Comparison of ENCODE assay signal across 19 cellular contexts in the genomic region with DNA sequence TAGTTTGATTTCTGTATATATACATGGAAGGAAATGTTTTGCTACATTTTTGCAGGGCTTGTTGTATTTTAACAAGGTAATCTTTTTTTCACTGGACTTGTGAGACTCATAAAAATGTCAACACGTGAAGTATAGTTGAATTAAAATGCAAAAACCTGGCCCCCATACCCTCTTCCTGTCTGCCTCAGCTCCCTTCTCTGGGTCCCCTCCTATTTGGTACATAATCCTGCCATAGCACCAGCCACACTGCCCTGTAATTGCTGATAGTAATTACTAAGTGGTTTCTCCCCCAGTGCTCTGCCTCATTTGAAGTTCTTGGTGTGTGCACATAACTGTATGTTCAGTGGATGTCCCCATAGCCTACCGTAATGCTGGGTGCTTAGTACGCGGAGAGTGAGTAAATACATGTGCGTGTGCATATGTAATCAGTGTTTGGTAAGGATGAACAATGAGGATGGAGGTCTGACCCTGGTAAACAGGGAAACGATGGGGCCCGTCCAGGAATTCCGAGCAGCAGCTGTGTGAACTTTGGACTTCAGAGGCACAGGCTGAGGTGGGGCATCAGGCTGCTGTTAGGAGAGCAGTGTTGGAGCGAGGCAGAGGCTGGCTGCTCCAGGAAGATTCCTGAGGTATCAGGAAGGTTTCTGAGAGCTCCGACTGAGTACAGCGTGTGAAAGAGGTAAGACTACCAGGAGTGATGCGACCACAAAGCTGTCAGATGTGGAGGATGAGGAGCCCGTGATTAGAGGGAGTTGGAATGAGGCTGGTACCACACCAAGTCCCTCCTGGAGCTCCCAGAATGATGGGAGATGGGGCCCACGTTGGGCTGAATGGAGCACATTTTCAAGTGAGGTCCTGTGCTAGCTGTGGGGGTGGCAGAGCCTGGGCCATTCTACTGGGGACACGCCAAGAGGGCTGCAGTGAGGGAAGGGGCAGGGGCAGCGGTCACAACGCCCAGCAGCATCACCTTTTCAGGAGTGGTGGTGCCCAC.
DNase-seq lines count a peak whose midpoint lies in the region; ATAC-seq and TF ChIP-seq lines count a peak whose summit lies in the region.
"Had no signal": no experiment of that assay in that cellular context is flagged by ENCODE, and none has a peak within 500 bp of the region (broad histone marks: within the 10 kb centered on the region; RNA-seq: fewer than 3 reads in every experiment).

No MANE protein-coding gene starts in this region.

- H3K36me3 ChIP-seq in Caco-2 (ENCODE audit: control insufficient read depth, insufficient read depth, low read length) (no peaks in the 10 kb centered on the region; the same call in 1 of the 2 replicates), body of pancreas (replicated peaks in 1 of 2; ENCODE audit: insufficient read depth in 1 of 2, low read depth in 2 of 2) (no peaks in the 10 kb centered on the region)

- DNase-seq in Caco-2, result peak; percentile 86 to 91
- peak; percentile 55 for DNase-seq in LoVo (ENCODE audit: low spot score)
- DNase-seq in body of pancreas, result peak; percentile 51 to 59 (median 58)
- no peak for DNase-seq in nephron progenitor cell
- DNase-seq in activated naive CD8-positive, alpha-beta T cell treated with anti-CD3 and anti-CD28 coated beads, Interleukin-2, amount 50 U/mL, for 24 hours, result no peak
- DNase-seq in inferior parietal cortex (ENCODE audit: extremely low spot score), result no peak
- no peak for DNase-seq in right cardiac atrium
- DNase-seq: activated CD8-positive, alpha-beta T cell treated with anti-CD3 and anti-CD28 coated beads for 36 hours; activated naive CD8-positive, alpha-beta T cell treated with anti-CD3 and anti-CD28 coated beads, Interleukin-2, amount 10 ng/mL, durations not matched to agents 7 days and 5 days; activated T-cell treated with anti-CD3 and anti-CD28 coated beads, Interleukin-2, amount 50 U/mL, for 72 hours; CD8-positive, alpha-beta T cell; central memory CD4-positive, alpha-beta T cell; GDM1; H7; left cardiac atrium; NCI-H2029; NCI-H510A treated with DMSO at 0.1 percent for 48 hours; stimulated activated naive B cell treated with anti-CD40 and anti-IgM and Interleukin-4, amounts not matched to agents 10 μg/mL and 1 μg/mL and 100 μg/mL, for 72 hours had no signal

- H3K4me1 Mint-ChIP-seq in Caco-2 (ENCODE audit: low read depth, unreplicated experiment), result peaks cover 17% of the 10 kb centered on the region
- H3K4me1 Mint-ChIP-seq in nephron progenitor cell, result peaks cover 18% of the 10 kb centered on the region
- H3K4me1 Mint-ChIP-seq in activated naive CD8-positive, alpha-beta T cell treated with anti-CD3 and anti-CD28 coated beads, Interleukin-2, amount 50 U/mL, for 24 hours, result peaks cover 4% of the 10 kb centered on the region
- H3K4me1 Mint-ChIP-seq in stimulated activated memory B cell treated with anti-CD40 and anti-IgM and Interleukin-4, amounts not matched to agents 10 μg/mL and 1 μg/mL and 100 μg/mL, for 72 hours, result peaks cover 5% of the 10 kb centered on the region
- H3K4me1 Mint-ChIP-seq: activated naive CD8-positive, alpha-beta T cell treated with anti-CD3 and anti-CD28 coated beads, Interleukin-2, amount 10 ng/mL, durations not matched to agents 7 days and 5 days had no signal

- TF ChIP-seq CTCF in Caco-2 (IDR thresholded peaks at IDR 0.05; ENCODE audit: insufficient read depth in 1 of 2, low read depth in 1 of 2, low read length in 1 of 2, severe bottlenecking in 1 of 2, unreplicated experiment in 1 of 2) (no peak), body of pancreas (IDR thresholded peaks at IDR 0.05) (no peak), nephron progenitor cell (IDR thresholded peaks at IDR 0.05) (no peak)

- H3K27ac ChIP-seq in body of pancreas, result peak overlapping the region in 3 of 4 donors; percentile 10 to 41 (median 35)
- no peak overlapping the region for H3K27ac ChIP-seq in right cardiac atrium (ENCODE audit: low read length)

- H3K9me3 Mint-ChIP-seq in Caco-2 (ENCODE audit: unreplicated experiment) (peaks cover 7% of the 10 kb centered on the region), nephron progenitor cell (peaks cover 31% of the 10 kb centered on the region)
- peaks cover 4% of the 10 kb centered on the region for H3K9me3 Mint-ChIP-seq in activated naive CD8-positive, alpha-beta T cell treated with anti-CD3 and anti-CD28 coated beads, Interleukin-2, amount 50 U/mL, for 24 hours
- H3K9me3 Mint-ChIP-seq in stimulated activated memory B cell treated with anti-CD40 and anti-IgM and Interleukin-4, amounts not matched to agents 10 μg/mL and 1 μg/mL and 100 μg/mL, for 72 hours, result no peaks in the 10 kb centered on the region
- H3K9me3 Mint-ChIP-seq: activated CD8-positive, alpha-beta T cell treated with anti-CD3 and anti-CD28 coated beads for 36 hours had no signal

- H3K9me3 ChIP-seq in Caco-2 (no peaks in the 10 kb centered on the region; the same call in 1 of the 2 replicates), body of pancreas (no peaks in the 10 kb centered on the region), right cardiac atrium (ENCODE audit: control insufficient read depth, low read length) (no peaks in the 10 kb centered on the region)

- ATAC-seq in body of pancreas (peak; percentile 79), right cardiac atrium (no peak)
- no peak for ATAC-seq in activated naive CD8-positive, alpha-beta T cell treated with anti-CD3 and anti-CD28 coated beads, Interleukin-2, amount 50 U/mL, for 24 hours
- no peak for ATAC-seq in stimulated activated memory B cell treated with anti-CD40 and anti-IgM and Interleukin-4, amounts not matched to agents 10 μg/mL and 1 μg/mL and 100 μg/mL, for 72 hours
- ATAC-seq: activated CD8-positive, alpha-beta T cell treated with anti-CD3 and anti-CD28 coated beads for 36 hours; activated T-cell treated with anti-CD3 and anti-CD28 coated beads, Interleukin-2, amount 50 U/mL, for 72 hours; CD8-positive, alpha-beta T cell; left cardiac atrium; stimulated activated naive B cell treated with anti-CD40 and anti-IgM and Interleukin-4, amounts not matched to agents 10 μg/mL and 1 μg/mL and 100 μg/mL, for 72 hours had no signal

- intact Hi-C loops in Caco-2 (cut with micrococcal nuclease; ENCODE audit: unreplicated experiment), result no loop called here
- intact Hi-C loops in body of pancreas (cut with DNase I), result no loop called here
- intact Hi-C loops in right cardiac atrium (cut with DNase I), result no loop called here

- 39 to 48% methylated on average over 17 of the region's 17 CpGs for WGBS in body of pancreas, 2 donors
- 90% methylated on average over 17 of the region's 17 CpGs for WGBS in right cardiac atrium

- H3K27me3 Mint-ChIP-seq in Caco-2 (ENCODE audit: insufficient read depth, unreplicated experiment), result no peaks in the 10 kb centered on the region
- H3K27me3 Mint-ChIP-seq in nephron progenitor cell (ENCODE audit: low read depth, poor library complexity), result no peaks in the 10 kb centered on the region
- H3K27me3 Mint-ChIP-seq in activated naive CD8-positive, alpha-beta T cell treated with anti-CD3 and anti-CD28 coated beads, Interleukin-2, amount 50 U/mL, for 24 hours, result no peaks in the 10 kb centered on the region
- no peaks in the 10 kb centered on the region for H3K27me3 Mint-ChIP-seq in stimulated activated memory B cell treated with anti-CD40 and anti-IgM and Interleukin-4, amounts not matched to agents 10 μg/mL and 1 μg/mL and 100 μg/mL, for 72 hours
- H3K27me3 Mint-ChIP-seq: activated CD8-positive, alpha-beta T cell treated with anti-CD3 and anti-CD28 coated beads for 36 hours; activated naive CD8-positive, alpha-beta T cell treated with anti-CD3 and anti-CD28 coated beads, Interleukin-2, amount 10 ng/mL, durations not matched to agents 7 days and 5 days; stimulated activated naive B cell treated with anti-CD40 and anti-IgM and Interleukin-4, amounts not matched to agents 10 μg/mL and 1 μg/mL and 100 μg/mL, for 72 hours had no signal

- H3K27ac Mint-ChIP-seq in Caco-2 (ENCODE audit: unreplicated experiment), result peak overlapping the region; percentile 91
- H3K27ac Mint-ChIP-seq in nephron progenitor cell, result peak overlapping the region; percentile 3
- no peak overlapping the region for H3K27ac Mint-ChIP-seq in activated naive CD8-positive, alpha-beta T cell treated with anti-CD3 and anti-CD28 coated beads, Interleukin-2, amount 50 U/mL, for 24 hours
- no peak overlapping the region for H3K27ac Mint-ChIP-seq in stimulated activated memory B cell treated with anti-CD40 and anti-IgM and Interleukin-4, amounts not matched to agents 10 μg/mL and 1 μg/mL and 100 μg/mL, for 72 hours
- H3K27ac Mint-ChIP-seq: activated CD8-positive, alpha-beta T cell treated with anti-CD3 and anti-CD28 coated beads for 36 hours; activated naive CD8-positive, alpha-beta T cell treated with anti-CD3 and anti-CD28 coated beads, Interleukin-2, amount 10 ng/mL, durations not matched to agents 7 days and 5 days; activated T-cell treated with anti-CD3 and anti-CD28 coated beads, Interleukin-2, amount 50 U/mL, for 72 hours; CD8-positive, alpha-beta T cell; stimulated activated naive B cell treated with anti-CD40 and anti-IgM and Interleukin-4, amounts not matched to agents 10 μg/mL and 1 μg/mL and 100 μg/mL, for 72 hours had no signal

- CTCF ChIA-PET in Caco-2 (lab: Charles Lee), result interaction anchor here (0.7 kb wide), 1 partner anchor 354 kb away, joined by 3 read pairs; no protein-coding TSS in a partner anchor

- H3K36me3 Mint-ChIP-seq in Caco-2 (ENCODE audit: insufficient read depth, unreplicated experiment) (peaks cover 9% of the 10 kb centered on the region), nephron progenitor cell (ENCODE audit: low read depth) (peaks cover 37% of the 10 kb centered on the region)
- H3K36me3 Mint-ChIP-seq in activated naive CD8-positive, alpha-beta T cell treated with anti-CD3 and anti-CD28 coated beads, Interleukin-2, amount 50 U/mL, for 24 hours (ENCODE audit: low read depth), result peaks cover 8% of the 10 kb centered on the region
- peaks cover 11% of the 10 kb centered on the region for H3K36me3 Mint-ChIP-seq in stimulated activated memory B cell treated with anti-CD40 and anti-IgM and Interleukin-4, amounts not matched to agents 10 μg/mL and 1 μg/mL and 100 μg/mL, for 72 hours
- H3K36me3 Mint-ChIP-seq: activated naive CD8-positive, alpha-beta T cell treated with anti-CD3 and anti-CD28 coated beads, Interleukin-2, amount 10 ng/mL, durations not matched to agents 7 days and 5 days had no signal

- H3K27me3 ChIP-seq in Caco-2 (replicated peaks; ENCODE audit: control insufficient read depth, insufficient read depth, low read length) (no peaks in the 10 kb centered on the region), body of pancreas (no peaks in the 10 kb centered on the region), right cardiac atrium (ENCODE audit: control insufficient read depth, insufficient read depth) (no peaks in the 10 kb centered on the region)

- BruUV-seq in Caco-2 (replicated peaks; lab: Mats Ljungman, UMichigan), result no TSS peak

- peak overlapping the region; percentile 65 for H3K4me3 Mint-ChIP-seq in Caco-2 (ENCODE audit: unreplicated experiment)
- no peak overlapping the region for H3K4me3 Mint-ChIP-seq in nephron progenitor cell
- H3K4me3 Mint-ChIP-seq in activated naive CD8-positive, alpha-beta T cell treated with anti-CD3 and anti-CD28 coated beads, Interleukin-2, amount 50 U/mL, for 24 hours, result no peak overlapping the region
- no peak overlapping the region for H3K4me3 Mint-ChIP-seq in stimulated activated memory B cell treated with anti-CD40 and anti-IgM and Interleukin-4, amounts not matched to agents 10 μg/mL and 1 μg/mL and 100 μg/mL, for 72 hours
- H3K4me3 Mint-ChIP-seq: activated CD8-positive, alpha-beta T cell treated with anti-CD3 and anti-CD28 coated beads for 36 hours; activated naive CD8-positive, alpha-beta T cell treated with anti-CD3 and anti-CD28 coated beads, Interleukin-2, amount 10 ng/mL, durations not matched to agents 7 days and 5 days; activated T-cell treated with anti-CD3 and anti-CD28 coated beads, Interleukin-2, amount 50 U/mL, for 72 hours; CD8-positive, alpha-beta T cell; stimulated activated naive B cell treated with anti-CD40 and anti-IgM and Interleukin-4, amounts not matched to agents 10 μg/mL and 1 μg/mL and 100 μg/mL, for 72 hours had no signal

- H3K4me3 ChIP-seq in Caco-2 (ENCODE audit: low read depth, low read length) (0 out of 2 replicates have a peak overlapping the region, but pooled peaks have one; percentile 16), body of pancreas (no peak overlapping the region), right cardiac atrium (ENCODE audit: low read length) (no peak overlapping the region)

- H3K4me1 ChIP-seq in Caco-2 (peaks cover 24% of the 10 kb centered on the region), body of pancreas (peaks cover 45% of the 10 kb centered on the region), right cardiac atrium (ENCODE audit: control insufficient read depth, insufficient read depth, low read length) (peaks cover 5% of the 10 kb centered on the region)

- POLR2A ChIA-PET in Caco-2 (lab: Charles Lee), result no interaction called here

- no peak for TF ChIP-seq POLR2A in body of pancreas (IDR thresholded peaks at IDR 0.05)

Comparison
In these comparisons a context has a peak if more than half of its experiments do, and no peak if none do; other contexts are left out.
1. DNase-seq: peak in Caco-2 (2 of 2), LoVo (single experiment) and body of pancreas (4 of 4); none in nephron progenitor cell (single experiment), activated naive CD8-positive, alpha-beta T cell treated with anti-CD3 and anti-CD28 coated beads, Interleukin-2, amount 50 U/mL, for 24 hours (single experiment), inferior parietal cortex (single experiment) and right cardiac atrium (0 of 3).
2. H3K27ac Mint-ChIP-seq: peak in Caco-2 (single experiment) and nephron progenitor cell (single experiment); none in activated naive CD8-positive, alpha-beta T cell treated with anti-CD3 and anti-CD28 coated beads, Interleukin-2, amount 50 U/mL, for 24 hours (single experiment) and stimulated activated memory B cell treated with anti-CD40 and anti-IgM and Interleukin-4, amounts not matched to agents 10 μg/mL and 1 μg/mL and 100 μg/mL, for 72 hours (single experiment).